Comparison of ENCODE assay signal across 1 cellular context in the genomic region with DNA sequence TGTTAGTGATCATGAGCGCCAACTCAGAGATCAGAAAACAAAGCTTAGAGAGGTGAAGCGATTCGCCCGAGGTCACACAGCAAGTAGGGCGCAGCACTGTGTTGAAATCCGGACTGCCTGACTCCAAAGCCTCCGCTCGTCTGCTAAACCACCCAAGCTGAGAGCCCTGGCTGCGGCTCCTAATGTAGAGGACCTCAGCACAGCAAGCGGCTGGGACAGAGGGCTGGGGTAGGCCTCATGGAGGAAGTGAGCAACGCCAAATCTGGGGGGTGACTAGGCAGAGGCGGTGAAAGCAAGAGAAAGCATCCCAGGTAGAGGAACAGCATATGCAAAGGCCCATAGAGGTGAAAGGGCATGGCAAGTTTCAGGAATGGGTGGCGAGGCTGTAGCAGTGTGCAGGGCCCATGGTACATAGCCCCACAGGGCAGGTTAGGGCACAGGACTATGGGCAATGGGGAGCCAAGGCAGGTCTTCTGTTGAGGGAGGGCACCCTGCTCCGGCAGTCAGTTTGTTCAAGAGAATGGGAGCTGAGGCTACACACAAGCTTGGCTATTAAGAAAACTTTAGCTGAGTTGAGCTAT.
TF ChIP-seq lines count a peak whose summit lies in the region.

No MANE protein-coding gene starts in this region.

TF ChIP-seq in HepG2, 621 proteins besides CTCF, POLR2A, EP300 and RAD21:
- TF ChIP-seq, protein P1, sequence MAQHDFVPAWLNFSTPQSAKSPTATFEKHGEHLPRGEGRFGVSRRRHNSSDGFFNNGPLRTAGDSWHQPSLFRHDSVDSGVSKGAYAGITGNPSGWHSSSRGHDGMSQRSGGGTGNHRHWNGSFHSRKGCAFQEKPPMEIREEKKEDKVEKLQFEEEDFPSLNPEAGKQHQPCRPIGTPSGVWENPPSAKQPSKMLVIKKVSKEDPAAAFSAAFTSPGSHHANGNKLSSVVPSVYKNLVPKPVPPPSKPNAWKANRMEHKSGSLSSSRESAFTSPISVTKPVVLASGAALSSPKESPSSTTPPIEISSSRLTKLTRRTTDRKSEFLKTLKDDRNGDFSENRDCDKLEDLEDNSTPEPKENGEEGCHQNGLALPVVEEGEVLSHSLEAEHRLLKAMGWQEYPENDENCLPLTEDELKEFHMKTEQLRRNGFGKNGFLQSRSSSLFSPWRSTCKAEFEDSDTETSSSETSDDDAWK (CRISPR knock-in tag; IDR thresholded peaks at IDR 0.05): no peak
- no peak for TF ChIP-seq ZNF24 (IDR thresholded peaks at IDR 0.05)
- TF ChIP-seq, protein P2, sequence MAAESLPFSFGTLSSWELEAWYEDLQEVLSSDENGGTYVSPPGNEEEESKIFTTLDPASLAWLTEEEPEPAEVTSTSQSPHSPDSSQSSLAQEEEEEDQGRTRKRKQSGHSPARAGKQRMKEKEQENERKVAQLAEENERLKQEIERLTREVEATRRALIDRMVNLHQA (CRISPR knock-in tag; IDR thresholded peaks at IDR 0.05): no peak
- no peak for TF ChIP-seq MZF1 (CRISPR knock-in tag; IDR thresholded peaks at IDR 0.05; ENCODE audit: borderline replicate concordance)
- TF ChIP-seq, protein P3, sequence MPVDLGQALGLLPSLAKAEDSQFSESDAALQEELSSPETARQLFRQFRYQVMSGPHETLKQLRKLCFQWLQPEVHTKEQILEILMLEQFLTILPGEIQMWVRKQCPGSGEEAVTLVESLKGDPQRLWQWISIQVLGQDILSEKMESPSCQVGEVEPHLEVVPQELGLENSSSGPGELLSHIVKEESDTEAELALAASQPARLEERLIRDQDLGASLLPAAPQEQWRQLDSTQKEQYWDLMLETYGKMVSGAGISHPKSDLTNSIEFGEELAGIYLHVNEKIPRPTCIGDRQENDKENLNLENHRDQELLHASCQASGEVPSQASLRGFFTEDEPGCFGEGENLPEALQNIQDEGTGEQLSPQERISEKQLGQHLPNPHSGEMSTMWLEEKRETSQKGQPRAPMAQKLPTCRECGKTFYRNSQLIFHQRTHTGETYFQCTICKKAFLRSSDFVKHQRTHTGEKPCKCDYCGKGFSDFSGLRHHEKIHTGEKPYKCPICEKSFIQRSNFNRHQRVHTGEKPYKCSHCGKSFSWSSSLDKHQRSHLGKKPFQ (CRISPR knock-in tag; IDR thresholded peaks at IDR 0.05; ENCODE audit: insufficient replicate concordance): no peak
- TF ChIP-seq ZNF615 (CRISPR knock-in tag; IDR thresholded peaks at IDR 0.05; ENCODE audit: borderline replicate concordance): no peak
- TF ChIP-seq MYNN (CRISPR knock-in tag; IDR thresholded peaks at IDR 0.05; ENCODE audit: low read depth): no peak
- no peak for TF ChIP-seq HIVEP1 (CRISPR knock-in tag; IDR thresholded peaks at IDR 0.05)
- TF ChIP-seq ZNF724P (CRISPR knock-in tag; IDR thresholded peaks at IDR 0.05; ENCODE audit: borderline replicate concordance): no peak
- no peak for TF ChIP-seq NFE2L1 (CRISPR knock-in tag; IDR thresholded peaks at IDR 0.05; ENCODE audit: borderline replicate concordance)
- no peak for TF ChIP-seq YY1 (IDR thresholded peaks at IDR 0.05; ENCODE audit: insufficient read depth, insufficient replicate concordance, low read depth, low read length)
- TF ChIP-seq ZNF138 (CRISPR knock-in tag; IDR thresholded peaks at IDR 0.05; ENCODE audit: low read depth): no peak
- no peak for TF ChIP-seq ZNF558 (CRISPR knock-in tag; IDR thresholded peaks at IDR 0.05; ENCODE audit: borderline replicate concordance)
- no peak for TF ChIP-seq ZNF780A (CRISPR knock-in tag; IDR thresholded peaks at IDR 0.05)
